Comparison of ENCODE assay signal across 9 cellular contexts in the genomic region with DNA sequence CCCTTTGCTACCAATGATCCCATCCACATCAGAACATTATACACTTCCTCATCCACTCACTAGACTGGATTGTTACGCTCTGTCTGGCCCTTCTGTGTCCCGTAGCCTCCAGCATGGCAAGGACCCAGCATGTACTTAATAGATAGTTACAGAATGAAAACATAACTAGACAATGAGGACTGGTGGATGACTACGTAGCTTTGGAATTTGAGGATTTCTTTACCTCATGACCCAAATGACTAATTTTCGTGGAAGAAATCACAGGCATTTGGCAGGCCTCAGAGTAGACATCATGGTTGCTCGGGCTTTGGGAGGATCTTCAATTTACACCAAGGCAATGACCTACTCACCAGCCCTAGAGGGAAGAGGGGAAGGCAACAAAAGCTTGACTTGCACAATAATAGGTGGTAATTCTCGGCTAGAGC.
A peak's percentile ranks its signal among the peaks of the same experiment; 100 is the strongest.
DNase-seq lines count a peak whose midpoint lies in the region; ATAC-seq and TF ChIP-seq lines count a peak whose summit lies in the region.
"Had no signal": no experiment of that assay in that cellular context is flagged by ENCODE, and none has a peak within 500 bp of the region (broad histone marks: within the 10 kb centered on the region; RNA-seq: fewer than 3 reads in every experiment).

No MANE protein-coding gene starts in this region.

- no peaks in the 10 kb centered on the region for H3K9me3 ChIP-seq in thoracic aorta

- H3K4me1 ChIP-seq in thoracic aorta (ENCODE audit: control insufficient read depth in 1 of 2, low read depth in 2 of 2) = peaks cover 0 to 20% of the 10 kb centered on the region in 2 donors

- DNase-seq in HPDE6-E6E7 (ENCODE audit: extremely low spot score) = peak; percentile 72
- DNase-seq in astrocyte of the hippocampus (ENCODE audit: low read depth, low spot score) = peak; percentile 96
- DNase-seq in hepatic stellate cell (ENCODE audit: low spot score) = peak; percentile 65
- DNase-seq in thoracic aorta (ENCODE audit: low spot score) = peak; percentile 8
- no peak for DNase-seq in GM13976 (ENCODE audit: low spot score)
- no peak for DNase-seq in mesenteric fat pad (ENCODE audit: low spot score)
- DNase-seq: kidney, NCI-H1436 treated with DMSO at 0.1 percent for 48 hours had no signal

- peak; percentile 39 for ATAC-seq in thoracic aorta (ENCODE audit: insufficient number of reproducible peaks, low FRiP score, low read depth)
- no peak for ATAC-seq in HG03095 (IDR thresholded peaks at IDR 0.05; ENCODE audit: unreplicated experiment)

- no peaks in the 10 kb centered on the region for H3K36me3 ChIP-seq in thoracic aorta

- H3K27ac ChIP-seq in thoracic aorta = no peak overlapping the region

- in situ Hi-C loops in GM13976 (cut with MboI; ENCODE audit: low sequenced_read_pairs, unreplicated experiment) = no loop called here

- TF ChIP-seq CTCF in thoracic aorta (IDR thresholded peaks at IDR 0.05) (no peak), GM13976 (IDR thresholded peaks at IDR 0.05; ENCODE audit: borderline replicate concordance, control extremely low read depth, extremely low read depth, insufficient read depth, missing control alignments) (no peak)

- H3K4me3 ChIP-seq in thoracic aorta = no peak overlapping the region

- no peaks in the 10 kb centered on the region for H3K27me3 ChIP-seq in thoracic aorta (replicated peaks; ENCODE audit: insufficient read depth)

Comparison
In these comparisons a context has a peak if more than half of its experiments do, and no peak if none do; other contexts are left out.
1. DNase-seq: peak in HPDE6-E6E7 (single experiment), astrocyte of the hippocampus (single experiment), hepatic stellate cell (single experiment) and thoracic aorta (single experiment); none in GM13976 (single experiment) and mesenteric fat pad (single experiment).